11 cellular contexts compared by ENCODE assay signal in the genomic region with DNA sequence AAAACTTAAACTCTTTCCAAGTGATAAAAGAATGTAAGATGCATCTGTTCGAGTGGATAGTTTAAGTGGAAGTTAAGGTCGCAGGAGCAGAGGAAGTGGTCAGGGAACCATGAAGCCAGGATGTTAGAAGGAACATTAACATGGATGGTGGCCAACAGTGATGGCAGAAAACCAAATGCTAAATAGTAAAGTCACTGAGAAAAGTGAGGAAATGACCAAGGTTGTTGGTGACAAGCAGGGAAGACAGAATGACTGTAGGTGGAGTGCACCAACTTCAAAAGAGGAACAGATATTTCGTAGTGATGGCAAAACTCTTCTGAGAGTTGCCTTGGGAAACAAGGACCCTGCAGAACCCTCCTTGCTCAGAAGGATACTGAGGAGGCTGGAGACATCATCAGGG.
DNase-seq lines count a peak whose midpoint lies in the region; TF ChIP-seq lines count a peak whose summit lies in the region.
"Had no signal": no experiment of that assay in that cellular context is flagged by ENCODE, and none has a peak within 500 bp of the region (broad histone marks: within the 10 kb centered on the region; RNA-seq: fewer than 3 reads in every experiment).

No MANE protein-coding gene starts in this region.

- no peak for TF ChIP-seq POLR2A in spleen (IDR thresholded peaks at IDR 0.05)

- 1 to 15% (median 6%) methylated on average over 3 of the region's 3 CpGs for WGBS in spleen, 5 donors

- TF ChIP-seq CTCF in fibroblast of mammary gland (conservative IDR thresholded peaks at IDR 0.05; ENCODE audit: control insufficient read depth, insufficient read depth, low read depth, low read length) (no peak), spleen (IDR thresholded peaks at IDR 0.05 in 8 of 11, conservative IDR thresholded peaks at IDR 0.05 in 3 of 11) (no peak)

- H3K27ac ChIP-seq in SJCRH30: peak overlapping the region; percentile 7
- H3K27ac ChIP-seq in spleen: peak overlapping the region in 7 of 8 donors; percentile 39 to 81 (median 72)
- H3K27ac ChIP-seq: A549 had no signal

- H3K4me3 ChIP-seq in SJCRH30 (no peak overlapping the region), fibroblast of mammary gland (ENCODE audit: control insufficient read depth, low read depth, low read length) (no peak overlapping the region), spleen (no peak overlapping the region)
- H3K4me3 ChIP-seq: A549, MG63 had no signal

- H3K27me3 ChIP-seq in SJCRH30 (no peaks in the 10 kb centered on the region), spleen (replicated peaks in 1 of 7) (no peaks in the 10 kb centered on the region)
- H3K27me3 ChIP-seq: MG63 had no signal

- H3K9me3 ChIP-seq in SJCRH30 (replicated peaks) (peaks cover 7% of the 10 kb centered on the region; the same call in 1 of the 2 replicates), spleen (peaks cover 0 to 14% (median 11%) of the 10 kb centered on the region in 8 donors)

- intact Hi-C loops in spleen (cut with DNase I; ENCODE audit: low total_unique reads): no loop called here

- DNase-seq in SIG-M5 treated with dmso at 0.1 percent for 504 hours (lab: John Stamatoyannopoulos, UW; ENCODE audit: unreplicated experiment) (peak; percentile 14), SIG-M5 (lab: John Stamatoyannopoulos, UW) (no peak), SJCRH30 (peak; percentile 7 to 42), fibroblast of mammary gland (ENCODE audit: low read depth) (peak; percentile 77), spleen (no peak), LoVo (ENCODE audit: low spot score) (no peak), activated T-cell treated with anti-CD3 and anti-CD28 coated beads for 4 hours (no peak), cerebellar nuclear complex (lab: John Stamatoyannopoulos, UW) (no peak)
- DNase-seq: activated CD4-positive, alpha-beta T cell treated with anti-CD3 and anti-CD28 coated beads, Interleukin-2, amount 50 U/mL, for 48 hours; MG63 had no signal

- H3K4me1 ChIP-seq in SJCRH30 (peaks cover 19% of the 10 kb centered on the region), spleen (peaks cover 4 to 35% (median 14%) of the 10 kb centered on the region in 6 donors)
- H3K4me1 ChIP-seq: A549 had no signal

- H3K36me3 ChIP-seq in SJCRH30: peaks cover 32% of the 10 kb centered on the region
- no peaks in the 10 kb centered on the region for H3K36me3 ChIP-seq in spleen

Comparison
In these comparisons a context has a peak if more than half of its experiments do, and no peak if none do; other contexts are left out.
1. DNase-seq: peak in SIG-M5 treated with dmso at 0.1 percent for 504 hours (single experiment), SJCRH30 (2 of 2) and fibroblast of mammary gland (single experiment); none in SIG-M5 (single experiment), spleen (single experiment), LoVo (single experiment), activated T-cell treated with anti-CD3 and anti-CD28 coated beads for 4 hours (single experiment) and cerebellar nuclear complex (0 of 2).